In the genomic region with DNA sequence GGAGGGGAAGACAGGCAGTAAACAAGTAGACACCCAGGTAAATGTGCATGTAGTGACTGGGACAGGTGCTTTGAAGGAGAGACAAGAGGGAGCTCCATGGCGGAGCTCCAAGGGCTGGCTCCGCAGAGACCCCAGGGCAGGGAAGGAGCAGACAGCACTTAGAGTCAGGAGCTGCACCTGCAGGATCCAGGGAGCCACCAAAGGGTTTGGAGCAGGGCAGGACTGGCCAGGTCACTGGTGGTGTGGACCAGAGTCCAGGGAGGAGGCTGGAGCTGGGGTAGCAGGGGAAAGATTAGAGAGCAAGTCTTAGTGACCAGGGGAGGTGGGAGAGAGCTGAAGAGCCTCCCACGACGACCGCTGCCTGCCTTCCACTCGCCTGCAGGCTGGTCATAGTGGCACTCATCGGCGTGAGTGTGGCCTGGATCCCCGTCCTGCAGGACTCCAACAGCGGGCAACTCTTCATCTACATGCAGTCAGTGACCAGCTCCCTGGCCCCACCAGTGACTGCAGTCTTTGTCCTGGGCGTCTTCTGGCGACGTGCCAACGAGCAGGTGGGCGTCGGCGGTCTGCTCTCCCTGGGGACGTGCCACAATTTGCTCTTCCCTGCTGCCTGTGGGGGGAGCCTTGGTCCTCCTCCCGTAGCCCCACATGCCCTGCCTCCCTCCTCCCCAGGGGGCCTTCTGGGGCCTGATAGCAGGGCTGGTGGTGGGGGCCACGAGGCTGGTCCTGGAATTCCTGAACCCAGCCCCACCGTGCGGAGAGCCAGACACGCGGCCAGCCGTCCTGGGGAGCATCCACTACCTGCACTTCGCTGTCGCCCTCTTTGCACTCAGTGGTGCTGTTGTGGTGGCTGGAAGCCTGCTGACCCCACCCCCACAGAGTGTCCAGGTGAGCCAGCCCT, we compare ENCODE assay signal across 14 cellular contexts. TPM values are rescaled to one million over a fixed set of nuclear protein-coding genes. Genes with fewer than 3 reads are reported as not detected.
A peak's percentile ranks its signal among the peaks of the same experiment; 100 is the strongest.
DNase-seq lines count a peak whose midpoint lies in the region; ATAC-seq and TF ChIP-seq lines count a peak whose summit lies in the region.
"Had no signal": no experiment of that assay in that cellular context is flagged by ENCODE, and none has a peak within 500 bp of the region (broad histone marks: within the 10 kb centered on the region; RNA-seq: fewer than 3 reads in every experiment).

No MANE protein-coding gene starts in this region.

- DNase-seq in NCI-H1694 treated with DMSO at 0.1 percent for 48 hours (lab: John Stamatoyannopoulos, UW), result peak; percentile 41
- DNase-seq in NCI-H1694 (lab: John Stamatoyannopoulos, UW), result no peak
- no peak for DNase-seq in T-helper 17 cell
- peak in 2 of 10 donors; percentile 8 to 66 for DNase-seq in naive thymus-derived CD8-positive, alpha-beta T cell
- DNase-seq in AML-193 (lab: John Stamatoyannopoulos, UW), result no peak
- DNase-seq in T1000 (lab: John Stamatoyannopoulos, UW), result no peak
- DNase-seq: activated T-cell treated with anti-CD3 and anti-CD28 coated beads, Interleukin-2, amount 50 U/mL, for 48 hours; NCI-H510A; trophoblast cell had no signal

- POLR2A ChIA-PET in naive thymus-derived CD8-positive, alpha-beta T cell (lab: Charles Lee), result interaction anchor here (0.6 to 3.1 kb wide), 5 partner anchors 8 to 27 kb away, joined by 3 to 13 read pairs (median 4); partner anchors contain the start of gene FAM83G

- H3K9me3 ChIP-seq in T-helper 17 cell (ENCODE audit: control insufficient read depth, low read length, poor library complexity, severe bottlenecking), result no peaks in the 10 kb centered on the region
- H3K9me3 ChIP-seq: neutrophil had no signal

- peak; percentile 49 for TF ChIP-seq POLR2A in GM19193 (IDR thresholded peaks at IDR 0.05; ENCODE audit: extremely low read depth, insufficient read depth, insufficient read length)

- no peaks in the 10 kb centered on the region for H3K9me3 Mint-ChIP-seq in naive thymus-derived CD8-positive, alpha-beta T cell

- H3K36me3 Mint-ChIP-seq in T-helper 17 cell (ENCODE audit: low read depth), result no peaks in the 10 kb centered on the region
- peaks cover 0 to 25% (median 2%) of the 10 kb centered on the region in 3 donors for H3K36me3 Mint-ChIP-seq in naive thymus-derived CD8-positive, alpha-beta T cell

- no peak overlapping the region for H3K27ac Mint-ChIP-seq in T-helper 17 cell
- peak overlapping the region in 9 of 10 donors; percentile 40 to 85 (median 58) for H3K27ac Mint-ChIP-seq in naive thymus-derived CD8-positive, alpha-beta T cell

- H3K4me1 Mint-ChIP-seq in T-helper 17 cell, result peaks cover 14% of the 10 kb centered on the region
- H3K4me1 Mint-ChIP-seq in naive thymus-derived CD8-positive, alpha-beta T cell, result peaks cover 20 to 51% (median 35%) of the 10 kb centered on the region in 4 donors

- peak overlapping the region; percentile 3 for H3K4me3 Mint-ChIP-seq in T-helper 17 cell
- H3K4me3 Mint-ChIP-seq in naive thymus-derived CD8-positive, alpha-beta T cell, result no peak overlapping the region

- ATAC-seq in T-helper 17 cell (no peak), HG02763 (IDR thresholded peaks at IDR 0.05; ENCODE audit: unreplicated experiment) (no peak)
- ATAC-seq in naive thymus-derived CD8-positive, alpha-beta T cell, result no peak
- ATAC-seq: activated CD4-positive, CD25-positive, alpha-beta regulatory T cell treated with anti-CD3 and anti-CD28 coated beads, Interleukin-2, amount 50 U/mL, for 24 hours had no signal

- H3K27me3 Mint-ChIP-seq in T-helper 17 cell, result peaks cover 7% of the 10 kb centered on the region
- no peaks in the 10 kb centered on the region for H3K27me3 Mint-ChIP-seq in naive thymus-derived CD8-positive, alpha-beta T cell

RNA-seq across cellular contexts. Expression of gene FAM83G, which starts 14.7 kb away (rescaled TPM):
- 1 to 10 TPM; 7.8 to 7.9 TPM for total RNA-seq in T-helper 17 cell
- 1 to 10 TPM; 7.2 to 8.9 TPM for total RNA-seq in naive thymus-derived CD8-positive, alpha-beta T cell
- 1 to 10 TPM; 1.5 to 3.5 (median 1.9) TPM for polyA plus RNA-seq in naive thymus-derived CD8-positive, alpha-beta T cell

RNA-seq across cellular contexts. Expression of gene GRAP, which starts 27.5 kb away (rescaled TPM):
- 10 to 100 TPM; 23.8 to 26.7 TPM for total RNA-seq in T-helper 17 cell
- 10 to 100 TPM; 65.6 to 69.9 TPM for total RNA-seq in naive thymus-derived CD8-positive, alpha-beta T cell
- polyA plus RNA-seq in naive thymus-derived CD8-positive, alpha-beta T cell, result 10 to 100 TPM; 32.7 to 99.6 (median 73.1) TPM
- total RNA-seq: LHCN-M2 had no signal
